ENCODE assay signal across 28 cellular contexts in genomic region chr7:29461996-29462395, GRCh38.
"Had no signal": no experiment of that assay in that cellular context is flagged by ENCODE, and none has a peak within 500 bp of the region (broad histone marks: within the 10 kb centered on the region; RNA-seq: fewer than 3 reads in every experiment).

No MANE protein-coding gene starts in this region.

- H3K9me3 ChIP-seq: colonic mucosa, esophagus muscularis mucosa, esophagus squamous epithelium, gastrocnemius medialis, gastroesophageal sphincter, heart left ventricle, heart right ventricle had no signal

- FAIRE-seq: colon, endometrium, endothelial cell of umbilical vein, frontal cortex had no signal

- H3K36me3 ChIP-seq: colonic mucosa, esophagus muscularis mucosa, esophagus squamous epithelium, gastrocnemius medialis, gastroesophageal sphincter, heart left ventricle, heart right ventricle had no signal

- H3K27me3 ChIP-seq: colonic mucosa, dorsolateral prefrontal cortex, esophagus muscularis mucosa, esophagus squamous epithelium, foreskin keratinocyte, gastrocnemius medialis, gastroesophageal sphincter, heart left ventricle, heart right ventricle had no signal

- H3K4me3 ChIP-seq: colonic mucosa, coronary artery, dorsolateral prefrontal cortex, esophagus muscularis mucosa, esophagus squamous epithelium, gastrocnemius medialis, gastroesophageal sphincter, heart left ventricle, heart right ventricle had no signal

- DNase-seq: cortex of kidney; dermis blood vessel endothelial cell; dorsolateral prefrontal cortex; effector CD4-positive, alpha-beta T cell; effector CD8-positive, alpha-beta T cell; effector memory CD4-positive, alpha-beta T cell; effector memory CD8-positive, alpha-beta T cell; endodermal cell; erythroblast; esophagus squamous epithelium; foreskin fibroblast; foreskin keratinocyte; foreskin melanocyte; gastrocnemius medialis; glutamatergic neuron; head of caudate nucleus; heart left ventricle; heart right ventricle had no signal

- H3K27ac ChIP-seq: colonic mucosa, coronary artery, dorsolateral prefrontal cortex, epithelial cell of prostate, esophagus muscularis mucosa, esophagus squamous epithelium, foreskin keratinocyte, gastrocnemius medialis, gastroesophageal sphincter, heart left ventricle, heart right ventricle had no signal

- H3K4me1 ChIP-seq: esophagus muscularis mucosa, gastrocnemius medialis, gastroesophageal sphincter had no signal

- ATAC-seq: effector memory CD8-positive, alpha-beta T cell; esophagus mucosa; foreskin keratinocyte; gastrocnemius medialis; gastroesophageal sphincter; heart left ventricle; heart right ventricle had no signal
